In genomic region chr12:94689646-94690036, GRCh38 we compare ENCODE assay signal across 13 cellular contexts. TPM values are rescaled to one million over a fixed set of nuclear protein-coding genes. Genes with fewer than 3 reads are reported as not detected.
DNase-seq lines count a peak whose midpoint lies in the region; ATAC-seq and TF ChIP-seq lines count a peak whose summit lies in the region.
"Had no signal": no experiment of that assay in that cellular context is flagged by ENCODE, and none has a peak within 500 bp of the region (broad histone marks: within the 10 kb centered on the region; RNA-seq: fewer than 3 reads in every experiment).

No MANE protein-coding gene starts in this region.

- TF ChIP-seq CTCF in OCI-LY3 (IDR thresholded peaks at IDR 0.05; ENCODE audit: low read depth, low read length) (no peak), fibroblast of the aortic adventitia (IDR thresholded peaks at IDR 0.05; ENCODE audit: insufficient read depth, low read length) (no peak), neural progenitor cell (IDR thresholded peaks at IDR 0.05) (no peak), upper lobe of right lung (IDR thresholded peaks at IDR 0.05) (no peak)

- intact Hi-C loops in upper lobe of right lung (cut with DNase I) = no loop called here

- H3K36me3 Mint-ChIP-seq in neural progenitor cell = no peaks in the 10 kb centered on the region
- H3K36me3 Mint-ChIP-seq: CD4-positive, CD25-positive, alpha-beta regulatory T cell had no signal

- no peak overlapping the region for H3K4me3 ChIP-seq in OCI-LY3 (ENCODE audit: low read length)
- peak overlapping the region; percentile 19 for H3K4me3 ChIP-seq in fibroblast of the aortic adventitia (ENCODE audit: low read depth, low read length)
- H3K4me3 ChIP-seq in neural progenitor cell = no peak overlapping the region
- peak overlapping the region; percentile 6 for H3K4me3 ChIP-seq in upper lobe of right lung
- H3K4me3 ChIP-seq: cardiac muscle cell, pancreas had no signal

- DNase-seq in fibroblast of the aortic adventitia (ENCODE audit: low read depth) = peak; percentile 49
- no peak for DNase-seq in neural progenitor cell (ENCODE audit: low spot score)
- DNase-seq in upper lobe of right lung = no peak
- no peak for DNase-seq in DMS114 treated with DMSO at 0.1 percent for 48 hours (lab: John Stamatoyannopoulos, UW; ENCODE audit: unreplicated experiment)
- DNase-seq in stimulated activated naive CD4-positive, alpha-beta T cell treated with Interleukin-2 at 50 U/mL for 16 hours (lab: John Stamatoyannopoulos, UW) = no peak
- DNase-seq in activated naive CD4-positive, alpha-beta T cell (lab: John Stamatoyannopoulos, UW) = no peak
- DNase-seq: activated naive CD4-positive, alpha-beta T cell treated with anti-CD3 and anti-CD28 coated beads, Interleukin-2, amount 50 U/mL, for 16 hours; CD4-positive, CD25-positive, alpha-beta regulatory T cell; stimulated activated CD4-positive, alpha-beta T cell treated with anti-CD3 and anti-CD28 coated beads, Interleukin-2, amount 100 ng/mL, for 24 hours had no signal

- H3K79me2 ChIP-seq in OCI-LY3 (ENCODE audit: low read length) = no peaks in the 10 kb centered on the region
- H3K79me2 ChIP-seq in neural progenitor cell (ENCODE audit: low read depth) = no peaks in the 10 kb centered on the region

- H3K4me1 Mint-ChIP-seq in neural progenitor cell = peaks cover 3% of the 10 kb centered on the region
- H3K4me1 Mint-ChIP-seq: CD4-positive, CD25-positive, alpha-beta regulatory T cell had no signal

- H3K27me3 ChIP-seq in OCI-LY3 (ENCODE audit: low read depth, low read length) = no peaks in the 10 kb centered on the region
- no peaks in the 10 kb centered on the region for H3K27me3 ChIP-seq in neural progenitor cell
- H3K27me3 ChIP-seq in upper lobe of right lung = no peaks in the 10 kb centered on the region
- H3K27me3 ChIP-seq: cardiac muscle cell, pancreas had no signal

- no peaks in the 10 kb centered on the region for H3F3A ChIP-seq in neural progenitor cell (ENCODE audit: low read depth)

- no peak for ATAC-seq in upper lobe of right lung

- H3K9me3 Mint-ChIP-seq in neural progenitor cell = no peaks in the 10 kb centered on the region
- H3K9me3 Mint-ChIP-seq: CD4-positive, CD25-positive, alpha-beta regulatory T cell had no signal

- H2AFZ ChIP-seq in OCI-LY3 (ENCODE audit: low read depth, low read length) = no peak overlapping the region
- peak overlapping the region; percentile 27 for H2AFZ ChIP-seq in neural progenitor cell (replicated peaks)

- H4K20me1 ChIP-seq in OCI-LY3 (ENCODE audit: insufficient read depth, low read length) (peaks cover 11% of the 10 kb centered on the region; the same call in 1 of the 2 replicates), neural progenitor cell (ENCODE audit: low read depth) (no peaks in the 10 kb centered on the region)

- H3K9ac ChIP-seq in OCI-LY3 (ENCODE audit: low read length) = no peak overlapping the region
- H3K9ac ChIP-seq in neural progenitor cell = no peak overlapping the region

- H3K9me3 ChIP-seq in OCI-LY3 (ENCODE audit: insufficient read depth, low read length) (no peaks in the 10 kb centered on the region), neural progenitor cell (ENCODE audit: low read depth) (no peaks in the 10 kb centered on the region), upper lobe of right lung (no peaks in the 10 kb centered on the region)
- H3K9me3 ChIP-seq: pancreas had no signal

- H3K27ac ChIP-seq in OCI-LY3 (ENCODE audit: low read length) = no peak overlapping the region
- H3K27ac ChIP-seq in neural progenitor cell = no peak overlapping the region
- H3K27ac ChIP-seq in upper lobe of right lung = no peak overlapping the region
- H3K27ac ChIP-seq: cardiac muscle cell, epithelial cell of prostate had no signal

- H3K27ac Mint-ChIP-seq in neural progenitor cell = no peak overlapping the region
- H3K27ac Mint-ChIP-seq: CD4-positive, CD25-positive, alpha-beta regulatory T cell had no signal

- H3K4me3 Mint-ChIP-seq in neural progenitor cell = no peak overlapping the region
- H3K4me3 Mint-ChIP-seq: CD4-positive, CD25-positive, alpha-beta regulatory T cell had no signal

- peaks cover 5% of the 10 kb centered on the region for H3K27me3 Mint-ChIP-seq in neural progenitor cell (ENCODE audit: insufficient read depth, low read depth)

- H3K36me3 ChIP-seq in OCI-LY3 (replicated peaks; ENCODE audit: low read depth, low read length) (no peaks in the 10 kb centered on the region), neural progenitor cell (no peaks in the 10 kb centered on the region), upper lobe of right lung (no peaks in the 10 kb centered on the region)
- H3K36me3 ChIP-seq: cardiac muscle cell, pancreas had no signal

- H3K4me2 ChIP-seq in OCI-LY3 (ENCODE audit: low read length) (peak overlapping the region; percentile 50), neural progenitor cell (no peak overlapping the region)

- H3K4me1 ChIP-seq in OCI-LY3 (ENCODE audit: low read length) (peaks cover 17% of the 10 kb centered on the region), neural progenitor cell (peaks cover 6% of the 10 kb centered on the region), upper lobe of right lung (peaks cover 5% of the 10 kb centered on the region)

RNA-seq across cellular contexts. Expression of gene TMCC3, which starts 39.3 kb away (rescaled TPM):
- total RNA-seq in fibroblast of the aortic adventitia (ENCODE audit: low replicate concordance) (0.65 and 0.72 TPM in 2 replicates), neural progenitor cell (ENCODE audit: low replicate concordance) (7.2 and 9.5 TPM in 2 replicates), upper lobe of right lung (11.3 TPM)

Comparison
In these comparisons a context has a peak if more than half of its experiments do, and no peak if none do; other contexts are left out.
1. H3K4me3 ChIP-seq: peak in fibroblast of the aortic adventitia (single experiment) and upper lobe of right lung (single experiment); none in OCI-LY3 (single experiment) and neural progenitor cell (single experiment).